ENCODE assay signal across 27 cellular contexts in genomic region chr13:45846681-45847080, GRCh38. TPM values are rescaled to one million over a fixed set of nuclear protein-coding genes. Genes with fewer than 3 reads are reported as not detected.
"Had no signal": no experiment of that assay in that cellular context is flagged by ENCODE, and none has a peak within 500 bp of the region (broad histone marks: within the 10 kb centered on the region; RNA-seq: fewer than 3 reads in every experiment).

No MANE protein-coding gene starts in this region.

- H3K9me3 Mint-ChIP-seq: activated T-cell treated with anti-CD3 and anti-CD28 coated beads, Interleukin-2, amount 50 U/mL, for 24 hours; activated T-helper 17 cell treated with anti-CD3 and anti-CD28 coated beads, Interleukin-2, amount 50 U/mL, for 72 hours; central memory CD8-positive, alpha-beta T cell; memory B cell; nephron; stimulated activated naive CD8-positive, alpha-beta T cell treated with anti-CD3 and anti-CD28 coated beads, Interleukin-15, Interleukin-2, amounts not matched to agents 100 ng/mL and 50 ng/mL, for 24 hours; WTC11 had no signal

- H3K4me3 ChIP-seq: adrenal gland, ascending aorta, breast epithelium, pancreas, psoas muscle, skin epidermis, thyroid gland, upper lobe of right lung had no signal

- ATAC-seq: foreskin keratinocyte, psoas muscle, right cardiac atrium, WTC11 had no signal

- H3K27ac Mint-ChIP-seq: activated naive CD8-positive, alpha-beta T cell; activated T-cell treated with anti-CD3 and anti-CD28 coated beads, Interleukin-2, amount 50 U/mL, for 24 hours; memory B cell; stimulated activated naive CD8-positive, alpha-beta T cell treated with anti-CD3 and anti-CD28 coated beads, Interleukin-15, Interleukin-2, amounts not matched to agents 100 ng/mL and 50 ng/mL, for 24 hours; WTC11 had no signal

- H3K27me3 Mint-ChIP-seq: activated naive CD8-positive, alpha-beta T cell had no signal

- H3K4me1 ChIP-seq: foreskin keratinocyte, pancreas had no signal

- H3K9me3 ChIP-seq: adrenal gland, ascending aorta, breast epithelium, pancreas, psoas muscle, thyroid gland, upper lobe of right lung had no signal

- H3K27me3 ChIP-seq: adrenal gland, ascending aorta, breast epithelium, thyroid gland had no signal

- H3K36me3 Mint-ChIP-seq: WTC11 had no signal

- H3K36me3 ChIP-seq: adrenal gland, ascending aorta, breast epithelium, pancreas, thyroid gland, upper lobe of right lung had no signal

- DNase-seq: activated CD4-positive, alpha-beta T cell treated with anti-CD3 and anti-CD28 coated beads, Interleukin-2, amount 50 U/mL, for 4 hours; activated CD8-positive, alpha-beta memory T cell treated with anti-CD3 and anti-CD28 coated beads for 24 hours; activated CD8-positive, alpha-beta memory T cell treated with anti-CD3 and anti-CD28 coated beads, Interleukin-2, amount 50 U/mL, for 4 hours; activated T-cell treated with anti-CD3 and anti-CD28 coated beads, Interleukin-2, amount 50 U/mL, for 24 hours; adrenal gland; foreskin keratinocyte; pancreas; psoas muscle; right cardiac atrium; stimulated activated CD4-positive, alpha-beta T cell treated with anti-CD3 and anti-CD28 coated beads, Interleukin-1b, Interleukin-23, amount 100 ng/mL, for 48 hours; substantia nigra; T1000; thyroid gland; upper lobe of right lung had no signal

- H3K4me3 Mint-ChIP-seq: activated naive CD8-positive, alpha-beta T cell; activated T-cell treated with anti-CD3 and anti-CD28 coated beads, Interleukin-2, amount 50 U/mL, for 24 hours; memory B cell; nephron; WTC11 had no signal

- H3K27ac ChIP-seq: adrenal gland, ascending aorta, breast epithelium, foreskin keratinocyte, pancreas, psoas muscle, skin epidermis, thyroid gland, upper lobe of right lung had no signal

RNA-seq across cellular contexts. Expression of gene SIAH3, which starts 4.9 kb away (rescaled TPM):
- total RNA-seq: ascending aorta, dermis microvascular lymphatic vessel endothelial cell, glomerular endothelial cell, right cardiac atrium, upper lobe of right lung had no signal
- polyA plus RNA-seq: liver, pancreas, right cardiac atrium had no signal
